22 cellular contexts compared by ENCODE assay signal in genomic region chr13:27979001-27979643, GRCh38. TPM values are rescaled to one million over a fixed set of nuclear protein-coding genes. Genes with fewer than 3 reads are reported as not detected.
DNase-seq lines count a peak whose midpoint lies in the region; ATAC-seq and TF ChIP-seq lines count a peak whose summit lies in the region.
"Had no signal": no experiment of that assay in that cellular context is flagged by ENCODE, and none has a peak within 500 bp of the region (broad histone marks: within the 10 kb centered on the region; RNA-seq: fewer than 3 reads in every experiment).

No MANE protein-coding gene starts in this region.

- no peaks in the 10 kb centered on the region for H3K36me3 ChIP-seq in hepatocyte (replicated peaks; ENCODE audit: insufficient read depth, low read depth)
- no peaks in the 10 kb centered on the region for H3K36me3 ChIP-seq in rectal smooth muscle tissue (ENCODE audit: control insufficient read depth, insufficient read depth, low read length)
- H3K36me3 ChIP-seq: BE2C had no signal

- H3K4me1 ChIP-seq in hepatocyte (ENCODE audit: insufficient read depth) = no peaks in the 10 kb centered on the region
- no peaks in the 10 kb centered on the region for H3K4me1 ChIP-seq in rectal smooth muscle tissue (ENCODE audit: control insufficient read depth, insufficient read depth, low read length)
- H3K4me1 ChIP-seq: BE2C, foreskin keratinocyte, parathyroid adenoma had no signal

- H3K27ac Mint-ChIP-seq in IgD-negative memory B cell = peak overlapping the region; percentile 33 to 95 (median 78)

- ATAC-seq in GM21576 (IDR thresholded peaks at IDR 0.05; ENCODE audit: unreplicated experiment) = no peak
- ATAC-seq in GM18909 (IDR thresholded peaks at IDR 0.05; ENCODE audit: poor library complexity, unreplicated experiment) = no peak
- ATAC-seq: activated CD4-positive, CD25-positive, alpha-beta regulatory T cell treated with anti-CD3 and anti-CD28 coated beads, Interleukin-2, amount 50 U/mL, for 24 hours; foreskin keratinocyte had no signal

- peaks cover 70% of the 10 kb centered on the region for H3K27me3 Mint-ChIP-seq in IgD-negative memory B cell

- no peak overlapping the region for H3K4me3 ChIP-seq in hepatocyte
- peak overlapping the region; percentile 34 for H3K4me3 ChIP-seq in rectal smooth muscle tissue (ENCODE audit: low read length)
- H3K4me3 ChIP-seq: GM23248 had no signal

- H3K9me3 Mint-ChIP-seq in IgD-negative memory B cell = no peaks in the 10 kb centered on the region

- 10% methylated on average over 15 of the region's 15 CpGs for WGBS in hepatocyte (ENCODE audit: low lambda C conversion rate, missing lambda C conversion rate)

- H3K27ac ChIP-seq in hepatocyte (peak overlapping the region; percentile 90), rectal smooth muscle tissue (ENCODE audit: low read depth, low read length) (no peak overlapping the region)
- H3K27ac ChIP-seq: 22Rv1, epithelial cell of prostate, foreskin keratinocyte, GM23248, parathyroid adenoma had no signal

- no peak overlapping the region for H2AFZ ChIP-seq in hepatocyte
- H2AFZ ChIP-seq: GM23248, parathyroid adenoma had no signal

- H3K79me2 ChIP-seq in hepatocyte = peaks cover 18% of the 10 kb centered on the region
- H3K79me2 ChIP-seq: parathyroid adenoma had no signal

- H3K4me1 Mint-ChIP-seq in IgD-negative memory B cell = peaks cover 14 to 24% (median 22%) of the 10 kb centered on the region in 3 donors

- H3K4me3 Mint-ChIP-seq in IgD-negative memory B cell = peak overlapping the region; percentile 25 to 89 (median 66)

- TF ChIP-seq CTCF in hepatocyte (IDR thresholded peaks at IDR 0.05; ENCODE audit: poor library complexity) = no peak

- peak overlapping the region; percentile 75 for H3K4me2 ChIP-seq in hepatocyte

- no peaks in the 10 kb centered on the region for H3K9me3 ChIP-seq in hepatocyte (ENCODE audit: low read depth)
- H3K9me3 ChIP-seq: BE2C had no signal

- no peaks in the 10 kb centered on the region for H3K9me2 ChIP-seq in hepatocyte (replicated peaks; ENCODE audit: insufficient read depth)

- H3K36me3 Mint-ChIP-seq in IgD-negative memory B cell = peaks cover 3% of the 10 kb centered on the region

- H3K9ac ChIP-seq in rectal smooth muscle tissue (ENCODE audit: low read length) = no peak overlapping the region
- H3K9ac ChIP-seq: GM23248, parathyroid adenoma had no signal

- DNase-seq in DMS 273 (lab: John Stamatoyannopoulos, UW; ENCODE audit: unreplicated experiment) = peak; percentile 21
- no peak for DNase-seq in DMS 273 treated with DMSO at 0.1 percent for 48 hours (lab: John Stamatoyannopoulos, UW)
- no peak for DNase-seq in hepatocyte (ENCODE audit: low spot score)
- DNase-seq in activated CD4-positive, alpha-beta T cell treated with anti-CD3 and anti-CD28 coated beads, Interleukin-2, amount 50 U/mL, for 48 hours = no peak
- DNase-seq: activated naive CD4-positive, alpha-beta T cell; BE2C; DMS153; foreskin keratinocyte; GM23248; MM.1S; NCI-H82; stimulated activated CD4-positive, alpha-beta T cell treated with anti-CD3 and anti-CD28 coated beads, Interleukin-4, amount 100 ng/mL, for 1 hour had no signal

- H4K20me1 ChIP-seq in hepatocyte (ENCODE audit: insufficient read depth, poor library complexity, severe bottlenecking) = no peaks in the 10 kb centered on the region

- peaks cover 93% of the 10 kb centered on the region for H3K27me3 ChIP-seq in hepatocyte
- H3K27me3 ChIP-seq in rectal smooth muscle tissue (ENCODE audit: control insufficient read depth, insufficient read depth, low read length) = peaks cover 26% of the 10 kb centered on the region

RNA-seq across cellular contexts. Expression of gene URAD, which starts 9.4 kb away (rescaled TPM):
- polyA plus RNA-seq in IgD-negative memory B cell (not detected), hepatocyte (35.7 and 38.1 TPM in 2 replicates)
- 13.5 and 18.2 TPM in 2 replicates for total RNA-seq in hepatocyte
- total RNA-seq: foreskin keratinocyte, GM23248, SK-MEL-5, temporal lobe had no signal
- polyA plus RNA-seq: foreskin keratinocyte, GM23248 had no signal

RNA-seq across cellular contexts. Expression of gene CDX2, which starts 10.0 kb away (rescaled TPM):
- not detected for polyA plus RNA-seq in IgD-negative memory B cell
- total RNA-seq in hepatocyte = 34.6 and 40.0 TPM in 2 replicates
- polyA plus RNA-seq in hepatocyte = 52.4 and 60.6 TPM in 2 replicates
- total RNA-seq: foreskin keratinocyte, GM23248, temporal lobe had no signal
- polyA plus RNA-seq: foreskin keratinocyte, GM23248 had no signal

RNA-seq across cellular contexts. Expression of gene PDX1, which starts 59.3 kb away (rescaled TPM):
- polyA plus RNA-seq in IgD-negative memory B cell = not detected
- total RNA-seq in hepatocyte = 0.20 and 1.3 TPM in 2 replicates
- polyA plus RNA-seq in hepatocyte = 0.95 and 1.8 TPM in 2 replicates
- total RNA-seq: foreskin keratinocyte, GM23248, SK-MEL-5, temporal lobe had no signal
- polyA plus RNA-seq: foreskin keratinocyte, GM23248 had no signal

Comparison
In these comparisons a context has a peak if more than half of its experiments do, and no peak if none do; other contexts are left out.
1. RNA of gene URAD, which starts 9.4 kb away (polyA plus RNA-seq): 35.7 to 38.1 TPM in hepatocyte; not detected in IgD-negative memory B cell (single experiment); every median in the first group is over 10 times any median in the second.
2. RNA of gene CDX2, which starts 10.0 kb away (polyA plus RNA-seq): 52.4 to 60.6 TPM in hepatocyte; not detected in IgD-negative memory B cell (single experiment); every median in the first group is over 10 times any median in the second.